Comparison of ENCODE assay signal across 8 cellular contexts in the genomic region with DNA sequence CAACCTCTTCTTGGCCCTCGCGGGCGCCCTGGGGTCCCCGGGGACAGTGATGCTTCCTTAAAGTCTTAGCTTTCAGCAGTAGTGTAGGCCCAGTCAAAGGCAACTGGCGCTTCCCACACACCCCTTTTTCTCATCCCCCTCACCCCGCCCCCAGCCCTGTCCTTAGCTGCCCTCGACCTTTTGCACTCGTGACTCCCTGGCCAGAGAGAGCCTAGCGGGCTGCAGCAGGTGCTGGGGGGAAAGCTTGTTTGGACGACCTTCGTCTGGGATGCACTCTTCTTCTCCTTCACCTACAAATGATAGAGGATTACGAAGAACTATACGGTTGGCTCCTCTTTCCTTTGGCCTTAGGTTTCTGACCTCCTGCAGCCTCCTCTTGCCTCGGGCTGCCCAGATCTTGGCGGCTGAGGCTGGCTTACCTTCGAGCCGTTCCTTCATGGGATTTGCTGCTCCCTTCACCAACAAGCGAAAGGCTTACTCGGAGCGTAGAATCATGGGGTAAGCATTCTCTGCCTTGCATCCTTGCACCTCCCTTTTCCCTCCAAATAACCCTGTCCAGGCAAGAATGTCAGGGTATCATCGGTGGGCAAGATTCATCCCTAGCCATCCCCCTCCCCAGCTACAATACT. TPM values are rescaled to one million over a fixed set of nuclear protein-coding genes. Genes with fewer than 3 reads are reported as not detected.
DNase-seq lines count a peak whose midpoint lies in the region; ATAC-seq, FAIRE-seq and TF ChIP-seq lines count a peak whose summit lies in the region.

No MANE protein-coding gene starts in this region.

- peak; percentile 7 for ATAC-seq in GM18502 (IDR thresholded peaks at IDR 0.05; ENCODE audit: poor library complexity, unreplicated experiment)
- ATAC-seq in HG02938 (IDR thresholded peaks at IDR 0.05; ENCODE audit: unreplicated experiment), result peak; percentile 15
- peak; percentile 9 for ATAC-seq in WTC11
- peak in 3 of 4 donors; percentile 42 to 55 (median 45) for ATAC-seq in heart left ventricle

- no peaks in the 10 kb centered on the region for H3K27me3 ChIP-seq in heart left ventricle

- H3K9me3 Mint-ChIP-seq in WTC11, result no peaks in the 10 kb centered on the region

- peak; percentile 28 for DNase-seq in WTC11 (ENCODE audit: low spot score)
- peak in 4 of 5 donors; percentile 54 to 72 (median 57) for DNase-seq in heart left ventricle
- no peak for DNase-seq in retinal pigment epithelial cell (ENCODE audit: low read depth)
- DNase-seq in NCI-H345 treated with DMSO at 0.1 percent for 48 hours (lab: John Stamatoyannopoulos, UW; ENCODE audit: unreplicated experiment), result no peak
- DNase-seq in H54 (ENCODE audit: insufficient read length, low spot score), result no peak
- no peak for DNase-seq in NCI-H1092 treated with DMSO at 0.1 percent for 48 hours (lab: John Stamatoyannopoulos, UW)

- intact Hi-C loops in heart left ventricle (cut with DNase I), result loop anchor here in 2 of 10 donors (2.0 kb wide), 1 partner anchor 33 kb away; the partner anchor contains the start of gene CS (in 2 of the 2)

- CTCF ChIA-PET in WTC11 (lab: Charles Lee), result interaction anchor here (0.8 to 3.9 kb wide), 21 partner anchors 8 to 367 kb away, joined by 3 to 66 read pairs (median 5); partner anchors contain the start of genes ANKRD52, CNPY2, ESYT1 and GLS2

- 0 out of 2 replicates have a peak overlapping the region, but pooled peaks have one; percentile 54 for H3K27ac Mint-ChIP-seq in WTC11

- peaks cover 0 to 55% (median 16%) of the 10 kb centered on the region in 12 donors for H3K4me1 ChIP-seq in heart left ventricle

- WGBS in heart left ventricle, 4 donors, result 16 to 18% (median 16%) methylated on average over 21 of the region's 21 CpGs

- peaks cover 0 to 40% (median 33%) of the 10 kb centered on the region in 9 donors for H3K36me3 ChIP-seq in heart left ventricle

- TF ChIP-seq CTCF in WTC11 (IDR thresholded peaks at IDR 0.05), result no peak
- no peak for TF ChIP-seq CTCF in heart left ventricle (IDR thresholded peaks at IDR 0.05)
- no peak for TF ChIP-seq CTCF in retinal pigment epithelial cell (conservative IDR thresholded peaks at IDR 0.05; ENCODE audit: low read depth, low read length)

- FAIRE-seq in H54 (lab: Jason Lieb, UNC), result no peak

- H3K27ac ChIP-seq in heart left ventricle, result peak overlapping the region; percentile 90 to 99 (median 96)

- peaks cover 14% of the 10 kb centered on the region for H3K4me1 Mint-ChIP-seq in WTC11

- no peak for TF ChIP-seq POLR2A in heart left ventricle (IDR thresholded peaks at IDR 0.05)
- no peak for TF ChIP-seq POLR2A in H54 (IDR thresholded peaks at IDR 0.05; ENCODE audit: low read depth, low read length)

- POLR2A ChIA-PET in WTC11 (lab: Charles Lee), result interaction anchor here (0.8 to 2.4 kb wide), 9 partner anchors 9 to 181 kb away, joined by 3 to 13 read pairs (median 3); partner anchors contain the start of genes ANKRD52, RNF41, SMARCC2 and STAT2

- no peaks in the 10 kb centered on the region for H3K27me3 Mint-ChIP-seq in WTC11 (ENCODE audit: low read depth)

- H3K4me3 ChIP-seq in heart left ventricle (peak overlapping the region; percentile 56 to 91 (median 70)), retinal pigment epithelial cell (ENCODE audit: low read length) (peak overlapping the region; percentile 79)

- H3K4me3 Mint-ChIP-seq in WTC11, result peak overlapping the region; percentile 84

- H3K36me3 Mint-ChIP-seq in WTC11, result peaks cover 27% of the 10 kb centered on the region

- H3K9me3 ChIP-seq in heart left ventricle, result no peaks in the 10 kb centered on the region

TF ChIP-seq in WTC11, 78 proteins besides CTCF, POLR2A, EP300 and RAD21:
- TF ChIP-seq NR2C2 (CRISPR knock-in tag; IDR thresholded peaks at IDR 0.05) (no peak), HMGXB4 (CRISPR knock-in tag; IDR thresholded peaks at IDR 0.05) (no peak)

RNA-seq across cellular contexts. Expression of gene COQ10A, which starts 0.8 kb away (rescaled TPM):
- total RNA-seq in WTC11 (2021), result 22.7 to 26.2 TPM (median 24.4 TPM) in 3 replicates
- 100 to 1,000 TPM in 7 of 9 donors, 10 to 100 TPM in 2; 45.7 to 250 (median 129) TPM for total RNA-seq in heart left ventricle
- 100 to 1,000 TPM in 1 of 2 donors, 10 to 100 TPM in 1; 89.2 to 249 TPM for polyA plus RNA-seq in heart left ventricle

RNA-seq across cellular contexts. Expression of gene ANKRD52, which starts 9.4 kb away (rescaled TPM):
- total RNA-seq in WTC11 (2021) (33.0 to 41.2 TPM (median 38.6 TPM) in 3 replicates), heart left ventricle (10 to 100 TPM; 19.3 to 40.6 (median 28.0) TPM)
- polyA plus RNA-seq in heart left ventricle, result 10 to 100 TPM; 12.2 to 36.7 TPM

RNA-seq across cellular contexts. Expression of gene CS, which starts 32.6 kb away (rescaled TPM):
- 241 to 275 TPM (median 246 TPM) in 3 replicates for total RNA-seq in WTC11 (2021)
- 100 to 1,000 TPM; 489 to 866 (median 662) TPM for total RNA-seq in heart left ventricle
- polyA plus RNA-seq in heart left ventricle, result 100 to 1,000 TPM; 165 to 291 TPM

RNA-seq across cellular contexts. Expression of gene SLC39A5, which starts 37.7 kb away (rescaled TPM):
- total RNA-seq in WTC11 (2021), result 0.26 to 0.62 TPM (median 0.46 TPM) in 3 replicates
- not detected for total RNA-seq in heart left ventricle
- polyA plus RNA-seq in heart left ventricle, result under 1 TPM in 1 of 2 donors, not detected in 1; 0.12 TPM

RNA-seq across cellular contexts. Expression of gene NABP2, which starts 43.4 kb away (rescaled TPM):
- total RNA-seq in WTC11 (2021), result 42.7 to 47.9 TPM (median 47.5 TPM) in 3 replicates
- 10 to 100 TPM; 18.0 to 27.4 (median 20.7) TPM for total RNA-seq in heart left ventricle
- polyA plus RNA-seq in heart left ventricle, result 10 to 100 TPM; 14.8 to 30.1 TPM

Comparison
In these comparisons a context has a peak if more than half of its experiments do, and no peak if none do; other contexts are left out.
1. DNase-seq: peak in WTC11 (single experiment) and heart left ventricle (4 of 5); none in retinal pigment epithelial cell (single experiment), NCI-H345 treated with DMSO at 0.1 percent for 48 hours (single experiment), H54 (single experiment) and NCI-H1092 treated with DMSO at 0.1 percent for 48 hours (single experiment).
2. Peak in every context shown above with its lines, with median percentiles within 50 percentile points of each other: ATAC-seq.